Comparison of ENCODE assay signal across 1 cellular context in the genomic region with DNA sequence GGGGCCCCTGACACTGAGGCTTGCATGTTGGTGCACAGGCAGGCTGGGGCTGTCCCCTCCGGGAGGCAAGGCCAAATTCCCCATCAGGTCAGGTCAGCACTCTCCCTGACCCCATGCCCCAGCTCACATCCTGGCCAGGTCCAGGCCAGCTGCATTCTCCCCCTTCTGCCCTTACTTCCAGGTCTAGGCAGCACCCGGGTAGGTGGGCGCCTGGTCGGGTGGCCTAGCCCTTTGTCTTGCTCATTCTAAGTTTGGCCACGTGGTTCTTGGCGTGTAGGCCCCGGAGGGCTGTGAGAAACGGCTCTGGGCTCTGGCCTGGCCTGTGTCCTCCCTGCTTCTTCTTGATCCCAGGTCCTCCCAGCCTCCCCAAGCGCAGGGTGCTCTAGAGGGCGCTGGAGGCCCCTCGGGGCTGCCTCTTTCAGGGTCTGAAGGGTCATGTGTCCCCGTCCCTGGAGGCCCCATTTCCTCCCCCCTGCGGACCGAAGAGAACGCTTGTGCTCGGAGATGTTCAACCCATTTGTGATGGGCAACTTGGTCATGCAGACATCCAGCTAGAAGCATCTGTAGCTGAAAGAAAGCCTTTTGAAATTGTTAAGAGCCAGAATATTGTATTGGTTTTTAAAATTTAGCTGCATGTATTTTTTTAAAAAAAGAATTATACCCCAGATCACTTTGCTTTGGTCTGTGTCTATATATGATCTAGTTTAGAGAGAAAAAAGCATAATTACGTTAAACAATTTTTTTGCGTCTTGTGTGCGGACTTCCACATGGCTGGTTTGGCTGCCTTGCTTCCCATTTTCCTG.
TF ChIP-seq lines count a peak whose summit lies in the region.

No MANE protein-coding gene starts in this region.

TF ChIP-seq in HepG2, 621 proteins besides CTCF, POLR2A, EP300 and RAD21 (continued from another document and continues in another):
- TF ChIP-seq, protein P1, sequence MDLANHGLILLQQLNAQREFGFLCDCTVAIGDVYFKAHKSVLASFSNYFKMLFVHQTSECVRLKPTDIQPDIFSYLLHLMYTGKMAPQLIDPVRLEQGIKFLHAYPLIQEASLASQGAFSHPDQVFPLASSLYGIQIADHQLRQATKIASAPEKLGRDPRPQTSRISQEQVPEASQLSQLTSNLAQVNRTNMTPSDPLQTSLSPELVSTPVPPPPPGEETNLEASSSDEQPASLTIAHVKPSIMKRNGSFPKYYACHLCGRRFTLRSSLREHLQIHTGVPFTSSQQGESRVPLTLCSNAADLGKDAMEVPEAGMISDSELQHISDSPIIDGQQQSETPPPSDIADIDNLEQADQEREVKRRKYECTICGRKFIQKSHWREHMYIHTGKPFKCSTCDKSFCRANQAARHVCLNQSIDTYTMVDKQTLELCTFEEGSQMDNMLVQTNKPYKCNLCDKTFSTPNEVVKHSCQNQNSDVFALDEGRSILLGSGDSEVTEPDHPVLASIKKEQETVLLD (CRISPR knock-in tag; IDR thresholded peaks at IDR 0.05; ENCODE audit: low read depth) = no peak
- TF ChIP-seq NCOA2 (CRISPR knock-in tag; IDR thresholded peaks at IDR 0.05) (no peak), PHF5A (CRISPR knock-in tag; IDR thresholded peaks at IDR 0.05; ENCODE audit: low read depth, unreplicated experiment) (no peak), TMF1 (CRISPR knock-in tag; IDR thresholded peaks at IDR 0.05; ENCODE audit: low read depth) (no peak), ZNF589 (CRISPR knock-in tag; conservative IDR thresholded peaks at IDR 0.05) (no peak), GTF2F1 (IDR thresholded peaks at IDR 0.05; ENCODE audit: low read length) (no peak), ZNF766 (CRISPR knock-in tag; IDR thresholded peaks at IDR 0.05; ENCODE audit: borderline replicate concordance) (no peak), XRCC5 (optimal IDR thresholded peaks at IDR 0.05; ENCODE audit: low read length) (peak; percentile 61), NAIF1 (CRISPR knock-in tag; IDR thresholded peaks at IDR 0.05; ENCODE audit: borderline replicate concordance) (no peak), ZNF335 (CRISPR knock-in tag; IDR thresholded peaks at IDR 0.05) (no peak), ZNF350 (CRISPR knock-in tag; IDR thresholded peaks at IDR 0.05; ENCODE audit: borderline replicate concordance, low read depth) (no peak), ZNF282 (IDR thresholded peaks at IDR 0.05; ENCODE audit: partially characterized antibody) (no peak), FOXJ3 (CRISPR knock-in tag; IDR thresholded peaks at IDR 0.05; ENCODE audit: borderline replicate concordance) (no peak), U2AF2 (IDR thresholded peaks at IDR 0.05; ENCODE audit: low read depth, low read length) (no peak), ZNF850 (CRISPR knock-in tag; conservative IDR thresholded peaks at IDR 0.05) (no peak), SIN3B (IDR thresholded peaks at IDR 0.05; ENCODE audit: low read length) (no peak), NCOR1 (IDR thresholded peaks at IDR 0.05; ENCODE audit: borderline replicate concordance, low read length) (no peak), ZZZ3 (CRISPR knock-in tag; IDR thresholded peaks at IDR 0.05; ENCODE audit: borderline replicate concordance) (no peak), CHCHD3 (CRISPR knock-in tag; IDR thresholded peaks at IDR 0.05) (no peak), SNAI1 (CRISPR knock-in tag; IDR thresholded peaks at IDR 0.05; ENCODE audit: borderline replicate concordance) (no peak), ZNF788 (CRISPR knock-in tag; IDR thresholded peaks at IDR 0.05; ENCODE audit: borderline replicate concordance) (no peak), SAFB2 (CRISPR knock-in tag; IDR thresholded peaks at IDR 0.05; ENCODE audit: borderline replicate concordance, low read depth) (0 out of 2 replicates have a peak, but pooled peaks have one; percentile 48), ZNF343 (CRISPR knock-in tag; IDR thresholded peaks at IDR 0.05) (no peak), KLF12 (CRISPR knock-in tag; IDR thresholded peaks at IDR 0.05; ENCODE audit: borderline replicate concordance) (no peak), ZFP36L2 (CRISPR knock-in tag; IDR thresholded peaks at IDR 0.05) (no peak), ZBTB3 (CRISPR knock-in tag; IDR thresholded peaks at IDR 0.05; ENCODE audit: borderline replicate concordance, low read depth) (no peak), KDM3A (CRISPR knock-in tag; IDR thresholded peaks at IDR 0.05; ENCODE audit: low read depth) (no peak), HNF4G (IDR thresholded peaks at IDR 0.05; ENCODE audit: borderline replicate concordance, low read depth, low read length) (no peak), HNF4G (CRISPR knock-in tag; IDR thresholded peaks at IDR 0.05; ENCODE audit: borderline replicate concordance, low read depth) (no peak)
- TF ChIP-seq, protein P2, sequence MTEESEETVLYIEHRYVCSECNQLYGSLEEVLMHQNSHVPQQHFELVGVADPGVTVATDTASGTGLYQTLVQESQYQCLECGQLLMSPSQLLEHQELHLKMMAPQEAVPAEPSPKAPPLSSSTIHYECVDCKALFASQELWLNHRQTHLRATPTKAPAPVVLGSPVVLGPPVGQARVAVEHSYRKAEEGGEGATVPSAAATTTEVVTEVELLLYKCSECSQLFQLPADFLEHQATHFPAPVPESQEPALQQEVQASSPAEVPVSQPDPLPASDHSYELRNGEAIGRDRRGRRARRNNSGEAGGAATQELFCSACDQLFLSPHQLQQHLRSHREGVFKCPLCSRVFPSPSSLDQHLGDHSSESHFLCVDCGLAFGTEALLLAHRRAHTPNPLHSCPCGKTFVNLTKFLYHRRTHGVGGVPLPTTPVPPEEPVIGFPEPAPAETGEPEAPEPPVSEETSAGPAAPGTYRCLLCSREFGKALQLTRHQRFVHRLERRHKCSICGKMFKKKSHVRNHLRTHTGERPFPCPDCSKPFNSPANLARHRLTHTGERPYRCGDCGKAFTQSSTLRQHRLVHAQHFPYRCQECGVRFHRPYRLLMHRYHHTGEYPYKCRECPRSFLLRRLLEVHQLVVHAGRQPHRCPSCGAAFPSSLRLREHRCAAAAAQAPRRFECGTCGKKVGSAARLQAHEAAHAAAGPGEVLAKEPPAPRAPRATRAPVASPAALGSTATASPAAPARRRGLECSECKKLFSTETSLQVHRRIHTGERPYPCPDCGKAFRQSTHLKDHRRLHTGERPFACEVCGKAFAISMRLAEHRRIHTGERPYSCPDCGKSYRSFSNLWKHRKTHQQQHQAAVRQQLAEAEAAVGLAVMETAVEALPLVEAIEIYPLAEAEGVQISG (CRISPR knock-in tag; IDR thresholded peaks at IDR 0.05) = no peak
- TF ChIP-seq, protein P3, sequence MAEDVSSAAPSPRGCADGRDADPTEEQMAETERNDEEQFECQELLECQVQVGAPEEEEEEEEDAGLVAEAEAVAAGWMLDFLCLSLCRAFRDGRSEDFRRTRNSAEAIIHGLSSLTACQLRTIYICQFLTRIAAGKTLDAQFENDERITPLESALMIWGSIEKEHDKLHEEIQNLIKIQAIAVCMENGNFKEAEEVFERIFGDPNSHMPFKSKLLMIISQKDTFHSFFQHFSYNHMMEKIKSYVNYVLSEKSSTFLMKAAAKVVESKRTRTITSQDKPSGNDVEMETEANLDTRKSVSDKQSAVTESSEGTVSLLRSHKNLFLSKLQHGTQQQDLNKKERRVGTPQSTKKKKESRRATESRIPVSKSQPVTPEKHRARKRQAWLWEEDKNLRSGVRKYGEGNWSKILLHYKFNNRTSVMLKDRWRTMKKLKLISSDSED (CRISPR knock-in tag; IDR thresholded peaks at IDR 0.05) = no peak
- TF ChIP-seq, protein P4, sequence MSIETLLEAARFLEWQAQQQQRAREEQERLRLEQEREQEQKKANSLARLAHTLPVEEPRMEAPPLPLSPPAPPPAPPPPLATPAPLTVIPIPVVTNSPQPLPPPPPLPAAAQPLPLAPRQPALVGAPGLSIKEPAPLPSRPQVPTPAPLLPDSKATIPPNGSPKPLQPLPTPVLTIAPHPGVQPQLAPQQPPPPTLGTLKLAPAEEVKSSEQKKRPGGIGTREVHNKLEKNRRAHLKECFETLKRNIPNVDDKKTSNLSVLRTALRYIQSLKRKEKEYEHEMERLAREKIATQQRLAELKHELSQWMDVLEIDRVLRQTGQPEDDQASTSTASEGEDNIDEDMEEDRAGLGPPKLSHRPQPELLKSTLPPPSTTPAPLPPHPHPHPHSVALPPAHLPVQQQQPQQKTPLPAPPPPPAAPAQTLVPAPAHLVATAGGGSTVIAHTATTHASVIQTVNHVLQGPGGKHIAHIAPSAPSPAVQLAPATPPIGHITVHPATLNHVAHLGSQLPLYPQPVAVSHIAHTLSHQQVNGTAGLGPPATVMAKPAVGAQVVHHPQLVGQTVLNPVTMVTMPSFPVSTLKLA (IDR thresholded peaks at IDR 0.05) = no peak
- TF ChIP-seq, protein P5, sequence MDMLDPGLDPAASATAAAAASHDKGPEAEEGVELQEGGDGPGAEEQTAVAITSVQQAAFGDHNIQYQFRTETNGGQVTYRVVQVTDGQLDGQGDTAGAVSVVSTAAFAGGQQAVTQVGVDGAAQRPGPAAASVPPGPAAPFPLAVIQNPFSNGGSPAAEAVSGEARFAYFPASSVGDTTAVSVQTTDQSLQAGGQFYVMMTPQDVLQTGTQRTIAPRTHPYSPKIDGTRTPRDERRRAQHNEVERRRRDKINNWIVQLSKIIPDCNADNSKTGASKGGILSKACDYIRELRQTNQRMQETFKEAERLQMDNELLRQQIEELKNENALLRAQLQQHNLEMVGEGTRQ (IDR thresholded peaks at IDR 0.05; ENCODE audit: low read depth, low read length) = no peak
- TF ChIP-seq, protein P5 (CRISPR knock-in tag; IDR thresholded peaks at IDR 0.05; ENCODE audit: borderline replicate concordance) = no peak
- TF ChIP-seq, protein P6, sequence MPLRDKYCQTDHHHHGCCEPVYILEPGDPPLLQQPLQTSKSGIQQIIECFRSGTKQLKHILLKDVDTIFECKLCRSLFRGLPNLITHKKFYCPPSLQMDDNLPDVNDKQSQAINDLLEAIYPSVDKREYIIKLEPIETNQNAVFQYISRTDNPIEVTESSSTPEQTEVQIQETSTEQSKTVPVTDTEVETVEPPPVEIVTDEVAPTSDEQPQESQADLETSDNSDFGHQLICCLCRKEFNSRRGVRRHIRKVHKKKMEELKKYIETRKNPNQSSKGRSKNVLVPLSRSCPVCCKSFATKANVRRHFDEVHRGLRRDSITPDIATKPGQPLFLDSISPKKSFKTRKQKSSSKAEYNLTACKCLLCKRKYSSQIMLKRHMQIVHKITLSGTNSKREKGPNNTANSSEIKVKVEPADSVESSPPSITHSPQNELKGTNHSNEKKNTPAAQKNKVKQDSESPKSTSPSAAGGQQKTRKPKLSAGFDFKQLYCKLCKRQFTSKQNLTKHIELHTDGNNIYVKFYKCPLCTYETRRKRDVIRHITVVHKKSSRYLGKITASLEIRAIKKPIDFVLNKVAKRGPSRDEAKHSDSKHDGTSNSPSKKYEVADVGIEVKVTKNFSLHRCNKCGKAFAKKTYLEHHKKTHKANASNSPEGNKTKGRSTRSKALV (CRISPR knock-in tag; IDR thresholded peaks at IDR 0.05) = peak; percentile 32; the same call in 1 of the 2 replicates
- TF ChIP-seq, protein P7, sequence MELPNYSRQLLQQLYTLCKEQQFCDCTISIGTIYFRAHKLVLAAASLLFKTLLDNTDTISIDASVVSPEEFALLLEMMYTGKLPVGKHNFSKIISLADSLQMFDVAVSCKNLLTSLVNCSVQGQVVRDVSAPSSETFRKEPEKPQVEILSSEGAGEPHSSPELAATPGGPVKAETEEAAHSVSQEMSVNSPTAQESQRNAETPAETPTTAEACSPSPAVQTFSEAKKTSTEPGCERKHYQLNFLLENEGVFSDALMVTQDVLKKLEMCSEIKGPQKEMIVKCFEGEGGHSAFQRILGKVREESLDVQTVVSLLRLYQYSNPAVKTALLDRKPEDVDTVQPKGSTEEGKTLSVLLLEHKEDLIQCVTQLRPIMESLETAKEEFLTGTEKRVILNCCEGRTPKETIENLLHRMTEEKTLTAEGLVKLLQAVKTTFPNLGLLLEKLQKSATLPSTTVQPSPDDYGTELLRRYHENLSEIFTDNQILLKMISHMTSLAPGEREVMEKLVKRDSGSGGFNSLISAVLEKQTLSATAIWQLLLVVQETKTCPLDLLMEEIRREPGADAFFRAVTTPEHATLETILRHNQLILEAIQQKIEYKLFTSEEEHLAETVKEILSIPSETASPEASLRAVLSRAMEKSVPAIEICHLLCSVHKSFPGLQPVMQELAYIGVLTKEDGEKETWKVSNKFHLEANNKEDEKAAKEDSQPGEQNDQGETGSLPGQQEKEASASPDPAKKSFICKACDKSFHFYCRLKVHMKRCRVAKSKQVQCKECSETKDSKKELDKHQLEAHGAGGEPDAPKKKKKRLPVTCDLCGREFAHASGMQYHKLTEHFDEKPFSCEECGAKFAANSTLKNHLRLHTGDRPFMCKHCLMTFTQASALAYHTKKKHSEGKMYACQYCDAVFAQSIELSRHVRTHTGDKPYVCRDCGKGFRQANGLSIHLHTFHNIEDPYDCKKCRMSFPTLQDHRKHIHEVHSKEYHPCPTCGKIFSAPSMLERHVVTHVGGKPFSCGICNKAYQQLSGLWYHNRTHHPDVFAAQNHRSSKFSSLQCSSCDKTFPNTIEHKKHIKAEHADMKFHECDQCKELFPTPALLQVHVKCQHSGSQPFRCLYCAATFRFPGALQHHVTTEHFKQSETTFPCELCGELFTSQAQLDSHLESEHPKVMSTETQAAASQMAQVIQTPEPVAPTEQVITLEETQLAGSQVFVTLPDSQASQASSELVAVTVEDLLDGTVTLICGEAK (IDR thresholded peaks at IDR 0.05) = no peak
- TF ChIP-seq, protein P7 (CRISPR knock-in tag; IDR thresholded peaks at IDR 0.05) = no peak
